In the genomic region with DNA sequence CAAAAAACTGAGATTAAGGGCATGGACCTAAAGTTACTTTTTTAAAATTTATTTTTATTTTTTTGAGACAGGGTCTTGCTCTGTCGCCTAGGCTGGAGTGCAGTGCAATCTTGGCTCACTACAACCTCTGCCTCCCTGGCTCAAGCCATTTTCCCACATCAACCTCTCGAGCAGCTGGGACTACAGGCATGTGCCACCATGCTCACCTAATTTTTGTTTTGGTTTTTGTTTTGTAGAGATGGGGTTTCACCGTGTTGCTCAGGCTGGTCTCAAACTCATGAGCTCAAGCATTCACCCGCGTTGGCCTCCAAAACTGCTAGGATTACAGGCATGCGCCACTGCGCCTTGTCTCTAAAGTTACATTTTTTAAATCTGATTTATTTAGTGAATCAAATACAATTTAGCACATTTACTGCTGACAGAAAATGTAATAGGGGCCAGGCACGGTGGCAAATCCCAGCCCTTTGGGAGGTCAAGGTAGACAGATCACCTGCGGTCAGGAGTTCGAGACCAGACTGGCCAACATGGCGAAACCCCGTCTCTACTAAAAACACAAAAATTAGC, we compare ENCODE assay signal across 27 cellular contexts. TPM values are rescaled to one million over a fixed set of nuclear protein-coding genes. Genes with fewer than 3 reads are reported as not detected.
"Had no signal": no experiment of that assay in that cellular context is flagged by ENCODE, and none has a peak within 500 bp of the region (broad histone marks: within the 10 kb centered on the region; RNA-seq: fewer than 3 reads in every experiment).

No MANE protein-coding gene starts in this region.

- ATAC-seq: activated CD4-positive, alpha-beta T cell treated with anti-CD3 and anti-CD28 coated beads for 36 hours; activated T-helper 17 cell treated with anti-CD3 and anti-CD28 coated beads, Interleukin-2, amount 50 U/mL, for 72 hours; Panc1 had no signal

- H3K36me3 ChIP-seq: adrenal gland, SJCRH30, WERI-Rb-1 had no signal

- H3K9me3 ChIP-seq: adrenal gland, SJCRH30, SK-N-SH had no signal

- H3K27ac ChIP-seq: adrenal gland, SJCRH30, WERI-Rb-1 had no signal

- H3K4me3 ChIP-seq: adrenal gland, SJCRH30 had no signal

- H3K4me1 ChIP-seq: adrenal gland, SJCRH30 had no signal

- H3K4me2 ChIP-seq: SK-N-SH had no signal

- H3K27me3 ChIP-seq: adrenal gland, SJCRH30 had no signal

- DNase-seq: activated CD4-positive, alpha-beta memory T cell treated with anti-CD3 and anti-CD28 coated beads, Interleukin-2, amount 10 ng/mL, durations not matched to agents 7 days and 5 days; activated CD4-positive, alpha-beta T cell treated with anti-CD3 and anti-CD28 coated beads for 36 hours; activated CD4-positive, alpha-beta T cell treated with anti-CD3 and anti-CD28 coated beads, Interleukin-2, amount 50 U/mL, for 1 hour; activated gamma-delta T cell; activated naive CD4-positive, alpha-beta T cell treated with anti-CD3 and anti-CD28 coated beads, Interleukin-2, amount 50 U/mL, for 16 hours; activated naive CD8-positive, alpha-beta T cell treated with anti-CD3 and anti-CD28 coated beads, Interleukin-2, amount 10 ng/mL, durations not matched to agents 7 days and 5 days; activated T-cell treated with anti-CD3 and anti-CD28 coated beads for 4 hours; activated T-cell treated with anti-CD3 and anti-CD28 coated beads, Interleukin-2, amount 50 U/mL, for 48 hours; adrenal gland; anterior cingulate cortex; central memory CD4-positive, alpha-beta T cell; Kasumi-1; NCI-H1105 treated with DMSO at 0.1 percent for 48 hours; NCI-H1436 treated with DMSO at 0.1 percent for 48 hours; NCI-H187; NCI-H2081; NCI-H510A treated with DMSO at 0.1 percent for 48 hours; NCI-H69; NK-92 treated with Interleukin-12 subunit alpha and Interleukin-12 subunit beta, amount 100 ng/mL, for 24 hours; RPMI8226; SK-N-SH; T-helper 1 cell; WERI-Rb-1 had no signal

- H3K9ac ChIP-seq: SK-N-SH had no signal

RNA-seq across cellular contexts. Expression of a gene that starts 38.3 kb away (rescaled TPM):
- total RNA-seq: activated CD4-positive, alpha-beta memory T cell treated with anti-CD3 and anti-CD28 coated beads, Interleukin-2, amount 10 ng/mL, durations not matched to agents 7 days and 5 days; activated CD4-positive, alpha-beta T cell treated with anti-CD3 and anti-CD28 coated beads for 36 hours; activated naive CD8-positive, alpha-beta T cell treated with anti-CD3 and anti-CD28 coated beads, Interleukin-2, amount 10 ng/mL, durations not matched to agents 7 days and 5 days; activated T-helper 17 cell treated with anti-CD3 and anti-CD28 coated beads, Interleukin-2, amount 50 U/mL, for 72 hours; T-helper 2 cell treated with Interferon-gamma antibody and Interleukin-4, amounts not matched to agents 100 ng/mL and 5 ng/mL, for 36 hours had no signal

RNA-seq across cellular contexts. Expression of a gene that starts 53.9 kb away (rescaled TPM):
- total RNA-seq: activated naive CD8-positive, alpha-beta T cell treated with anti-CD3 and anti-CD28 coated beads, Interleukin-2, amount 10 ng/mL, durations not matched to agents 7 days and 5 days had no signal
